Comparison of ENCODE assay signal across 1 cellular context in the genomic region with DNA sequence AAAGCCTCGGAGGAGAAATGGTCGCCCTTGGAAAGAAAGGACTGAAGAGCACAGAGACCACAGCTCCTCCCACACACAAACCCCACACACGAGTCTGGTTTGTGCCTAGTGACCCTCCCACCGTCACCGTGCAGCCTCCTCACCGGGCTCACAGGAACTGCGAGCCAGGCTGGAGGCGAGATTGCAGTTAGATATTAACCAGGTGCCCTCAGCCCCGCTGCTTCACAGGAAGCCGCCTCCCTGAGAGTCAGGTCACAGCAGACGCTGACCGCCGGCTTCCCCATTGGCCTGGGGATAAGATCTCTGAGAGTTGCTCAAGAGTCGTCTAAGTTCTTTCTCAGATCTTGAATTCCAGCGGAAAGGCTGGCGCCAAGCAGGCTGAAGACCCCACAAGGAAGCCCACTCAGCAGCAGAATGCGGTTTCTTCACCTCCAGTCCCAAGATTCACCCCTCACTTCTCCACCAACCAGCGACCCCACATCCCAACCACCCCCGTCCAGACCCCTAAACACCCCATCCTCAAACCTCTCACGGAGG.
TF ChIP-seq lines count a peak whose summit lies in the region.

No MANE protein-coding gene starts in this region.

TF ChIP-seq in HepG2, 621 proteins besides CTCF, POLR2A, EP300 and RAD21 (continued from another document and continues in another):
- TF ChIP-seq, protein P1, sequence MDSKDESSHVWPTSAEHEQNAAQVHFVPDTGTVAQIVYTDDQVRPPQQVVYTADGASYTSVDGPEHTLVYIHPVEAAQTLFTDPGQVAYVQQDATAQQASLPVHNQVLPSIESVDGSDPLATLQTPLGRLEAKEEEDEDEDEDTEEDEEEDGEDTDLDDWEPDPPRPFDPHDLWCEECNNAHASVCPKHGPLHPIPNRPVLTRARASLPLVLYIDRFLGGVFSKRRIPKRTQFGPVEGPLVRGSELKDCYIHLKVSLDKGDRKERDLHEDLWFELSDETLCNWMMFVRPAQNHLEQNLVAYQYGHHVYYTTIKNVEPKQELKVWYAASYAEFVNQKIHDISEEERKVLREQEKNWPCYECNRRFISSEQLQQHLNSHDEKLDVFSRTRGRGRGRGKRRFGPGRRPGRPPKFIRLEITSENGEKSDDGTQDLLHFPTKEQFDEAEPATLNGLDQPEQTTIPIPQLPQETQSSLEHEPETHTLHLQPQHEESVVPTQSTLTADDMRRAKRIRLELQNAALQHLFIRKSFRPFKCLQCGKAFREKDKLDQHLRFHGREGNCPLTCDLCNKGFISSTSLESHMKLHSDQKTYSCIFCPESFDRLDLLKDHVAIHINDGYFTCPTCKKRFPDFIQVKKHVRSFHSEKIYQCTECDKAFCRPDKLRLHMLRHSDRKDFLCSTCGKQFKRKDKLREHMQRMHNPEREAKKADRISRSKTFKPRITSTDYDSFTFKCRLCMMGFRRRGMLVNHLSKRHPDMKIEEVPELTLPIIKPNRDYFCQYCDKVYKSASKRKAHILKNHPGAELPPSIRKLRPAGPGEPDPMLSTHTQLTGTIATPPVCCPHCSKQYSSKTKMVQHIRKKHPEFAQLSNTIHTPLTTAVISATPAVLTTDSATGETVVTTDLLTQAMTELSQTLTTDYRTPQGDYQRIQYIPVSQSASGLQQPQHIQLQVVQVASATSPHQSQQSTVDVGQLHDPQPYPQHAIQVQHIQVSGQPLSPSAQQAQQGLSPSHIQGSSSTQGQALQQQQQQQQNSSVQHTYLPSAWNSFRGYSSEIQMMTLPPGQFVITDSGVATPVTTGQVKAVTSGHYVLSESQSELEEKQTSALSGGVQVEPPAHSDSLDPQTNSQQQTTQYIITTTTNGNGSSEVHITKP (CRISPR knock-in tag; IDR thresholded peaks at IDR 0.05; ENCODE audit: low read depth): no peak; the same call in 1 of the 2 replicates
- TF ChIP-seq HNRNPUL1 (IDR thresholded peaks at IDR 0.05; ENCODE audit: low read depth, low read length) (no peak), ZNF546 (CRISPR knock-in tag; conservative IDR thresholded peaks at IDR 0.05) (no peak), TAF15 (IDR thresholded peaks at IDR 0.05; ENCODE audit: low read depth, low read length, poor library complexity, severe bottlenecking) (no peak), MIER2 (CRISPR knock-in tag; IDR thresholded peaks at IDR 0.05) (no peak), ZNF607 (CRISPR knock-in tag; IDR thresholded peaks at IDR 0.05; ENCODE audit: borderline replicate concordance) (no peak), KMT2B (CRISPR knock-in tag; IDR thresholded peaks at IDR 0.05) (peak; percentile 66; the same call in 1 of the 2 replicates), CBFB (CRISPR knock-in tag; IDR thresholded peaks at IDR 0.05) (no peak), CBX1 (IDR thresholded peaks at IDR 0.05; ENCODE audit: low read depth) (no peak), GLI4 (CRISPR knock-in tag; IDR thresholded peaks at IDR 0.05; ENCODE audit: borderline replicate concordance) (no peak), ZNF264 (CRISPR knock-in tag; IDR thresholded peaks at IDR 0.05) (no peak), ZNF550 (CRISPR knock-in tag; IDR thresholded peaks at IDR 0.05; ENCODE audit: borderline replicate concordance) (no peak), ZNF605 (CRISPR knock-in tag; IDR thresholded peaks at IDR 0.05) (peak; percentile 66; the same call in 1 of the 2 replicates), REPIN1 (CRISPR knock-in tag; IDR thresholded peaks at IDR 0.05; ENCODE audit: borderline replicate concordance, low read depth) (peak; percentile 17), ZNF468 (CRISPR knock-in tag; IDR thresholded peaks at IDR 0.05) (no peak), MATR3 (CRISPR knock-in tag; IDR thresholded peaks at IDR 0.05) (no peak), ZBTB33 (CRISPR knock-in tag; IDR thresholded peaks at IDR 0.05) (no peak), DR1 (CRISPR knock-in tag; IDR thresholded peaks at IDR 0.05) (peak; percentile 40; the same call in 1 of the 2 replicates), GATAD1 (CRISPR knock-in tag; IDR thresholded peaks at IDR 0.05) (peak; percentile 75; the same call in 1 of the 2 replicates), FOXK2 (IDR thresholded peaks at IDR 0.05) (no peak), NCOA1 (CRISPR knock-in tag; IDR thresholded peaks at IDR 0.05) (no peak), ZNF17 (CRISPR knock-in tag; IDR thresholded peaks at IDR 0.05) (no peak), DRAP1 (CRISPR knock-in tag; IDR thresholded peaks at IDR 0.05) (peak; percentile 83), NAIF1 (CRISPR knock-in tag; IDR thresholded peaks at IDR 0.05; ENCODE audit: borderline replicate concordance) (no peak), SOX13 (IDR thresholded peaks at IDR 0.05) (no peak), SOX13 (CRISPR knock-in tag; conservative IDR thresholded peaks at IDR 0.05 in 1 of 2, IDR thresholded peaks at IDR 0.05 in 1 of 2) (peak in 1 of 2 experiments; percentile 2; a peak in 1 of 4 replicates), ATM (IDR thresholded peaks at IDR 0.05; ENCODE audit: borderline replicate concordance) (no peak), KLF6 (CRISPR knock-in tag; IDR thresholded peaks at IDR 0.05) (peak; percentile 21; the same call in 1 of the 2 replicates), ADNP (CRISPR knock-in tag; IDR thresholded peaks at IDR 0.05) (no peak), MLLT10 (CRISPR knock-in tag; IDR thresholded peaks at IDR 0.05) (no peak), ETV6 (CRISPR knock-in tag; conservative IDR thresholded peaks at IDR 0.05) (no peak), HMG20B (CRISPR knock-in tag; conservative IDR thresholded peaks at IDR 0.05) (no peak; the same call in 1 of the 2 replicates), ZNF230 (CRISPR knock-in tag; IDR thresholded peaks at IDR 0.05) (no peak), SIN3A (IDR thresholded peaks at IDR 0.05; ENCODE audit: borderline replicate concordance, low read depth, low read length) (no peak), BRCA1 (CRISPR knock-in tag; IDR thresholded peaks at IDR 0.05) (no peak), TCF7L2 (IDR thresholded peaks at IDR 0.05; ENCODE audit: low read depth, low read length) (no peak), LBX2 (CRISPR knock-in tag; IDR thresholded peaks at IDR 0.05; ENCODE audit: borderline replicate concordance) (no peak), MYC (CRISPR knock-in tag; IDR thresholded peaks at IDR 0.05; ENCODE audit: borderline replicate concordance) (peak; percentile 70; the same call in 1 of the 2 replicates), ZNF567 (CRISPR knock-in tag; IDR thresholded peaks at IDR 0.05; ENCODE audit: borderline replicate concordance) (no peak), MBD4 (IDR thresholded peaks at IDR 0.05; ENCODE audit: borderline replicate concordance, low read length) (no peak), ZSCAN12 (CRISPR knock-in tag; IDR thresholded peaks at IDR 0.05) (no peak), NFYC (CRISPR knock-in tag; IDR thresholded peaks at IDR 0.05) (0 out of 2 replicates have a peak, but pooled peaks have one; percentile 40), JARID2 (CRISPR knock-in tag; IDR thresholded peaks at IDR 0.05; ENCODE audit: insufficient replicate concordance) (no peak), ZFP90 (CRISPR knock-in tag; IDR thresholded peaks at IDR 0.05; ENCODE audit: borderline replicate concordance) (no peak), ZKSCAN8 (CRISPR knock-in tag; IDR thresholded peaks at IDR 0.05; ENCODE audit: borderline replicate concordance) (peak; percentile 34; the same call in 1 of the 2 replicates), KLF16 (CRISPR knock-in tag; IDR thresholded peaks at IDR 0.05) (peak in 1 of 2 experiments; percentile 85; a peak in 2 of 4 replicates), SAFB2 (CRISPR knock-in tag; IDR thresholded peaks at IDR 0.05; ENCODE audit: borderline replicate concordance, low read depth) (no peak), TBL1XR1 (IDR thresholded peaks at IDR 0.05; ENCODE audit: borderline replicate concordance, low read length, partially characterized antibody) (no peak), CERS6 (CRISPR knock-in tag; IDR thresholded peaks at IDR 0.05) (no peak)
- TF ChIP-seq, protein P2, sequence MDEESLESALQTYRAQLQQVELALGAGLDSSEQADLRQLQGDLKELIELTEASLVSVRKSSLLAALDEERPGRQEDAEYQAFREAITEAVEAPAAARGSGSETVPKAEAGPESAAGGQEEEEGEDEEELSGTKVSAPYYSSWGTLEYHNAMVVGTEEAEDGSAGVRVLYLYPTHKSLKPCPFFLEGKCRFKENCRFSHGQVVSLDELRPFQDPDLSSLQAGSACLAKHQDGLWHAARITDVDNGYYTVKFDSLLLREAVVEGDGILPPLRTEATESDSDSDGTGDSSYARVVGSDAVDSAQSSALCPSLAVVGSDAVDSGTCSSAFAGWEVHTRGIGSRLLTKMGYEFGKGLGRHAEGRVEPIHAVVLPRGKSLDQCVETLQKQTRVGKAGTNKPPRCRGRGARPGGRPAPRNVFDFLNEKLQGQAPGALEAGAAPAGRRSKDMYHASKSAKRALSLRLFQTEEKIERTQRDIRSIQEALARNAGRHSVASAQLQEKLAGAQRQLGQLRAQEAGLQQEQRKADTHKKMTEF (CRISPR knock-in tag; IDR thresholded peaks at IDR 0.05): no peak
- TF ChIP-seq, protein P3, sequence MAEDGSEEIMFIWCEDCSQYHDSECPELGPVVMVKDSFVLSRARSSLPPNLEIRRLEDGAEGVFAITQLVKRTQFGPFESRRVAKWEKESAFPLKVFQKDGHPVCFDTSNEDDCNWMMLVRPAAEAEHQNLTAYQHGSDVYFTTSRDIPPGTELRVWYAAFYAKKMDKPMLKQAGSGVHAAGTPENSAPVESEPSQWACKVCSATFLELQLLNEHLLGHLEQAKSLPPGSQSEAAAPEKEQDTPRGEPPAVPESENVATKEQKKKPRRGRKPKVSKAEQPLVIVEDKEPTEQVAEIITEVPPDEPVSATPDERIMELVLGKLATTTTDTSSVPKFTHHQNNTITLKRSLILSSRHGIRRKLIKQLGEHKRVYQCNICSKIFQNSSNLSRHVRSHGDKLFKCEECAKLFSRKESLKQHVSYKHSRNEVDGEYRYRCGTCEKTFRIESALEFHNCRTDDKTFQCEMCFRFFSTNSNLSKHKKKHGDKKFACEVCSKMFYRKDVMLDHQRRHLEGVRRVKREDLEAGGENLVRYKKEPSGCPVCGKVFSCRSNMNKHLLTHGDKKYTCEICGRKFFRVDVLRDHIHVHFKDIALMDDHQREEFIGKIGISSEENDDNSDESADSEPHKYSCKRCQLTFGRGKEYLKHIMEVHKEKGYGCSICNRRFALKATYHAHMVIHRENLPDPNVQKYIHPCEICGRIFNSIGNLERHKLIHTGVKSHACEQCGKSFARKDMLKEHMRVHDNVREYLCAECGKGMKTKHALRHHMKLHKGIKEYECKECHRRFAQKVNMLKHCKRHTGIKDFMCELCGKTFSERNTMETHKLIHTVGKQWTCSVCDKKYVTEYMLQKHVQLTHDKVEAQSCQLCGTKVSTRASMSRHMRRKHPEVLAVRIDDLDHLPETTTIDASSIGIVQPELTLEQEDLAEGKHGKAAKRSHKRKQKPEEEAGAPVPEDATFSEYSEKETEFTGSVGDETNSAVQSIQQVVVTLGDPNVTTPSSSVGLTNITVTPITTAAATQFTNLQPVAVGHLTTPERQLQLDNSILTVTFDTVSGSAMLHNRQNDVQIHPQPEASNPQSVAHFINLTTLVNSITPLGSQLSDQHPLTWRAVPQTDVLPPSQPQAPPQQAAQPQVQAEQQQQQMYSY (CRISPR knock-in tag; IDR thresholded peaks at IDR 0.05): 0 out of 2 replicates have a peak, but pooled peaks have one; percentile 13
- TF ChIP-seq, protein P4, sequence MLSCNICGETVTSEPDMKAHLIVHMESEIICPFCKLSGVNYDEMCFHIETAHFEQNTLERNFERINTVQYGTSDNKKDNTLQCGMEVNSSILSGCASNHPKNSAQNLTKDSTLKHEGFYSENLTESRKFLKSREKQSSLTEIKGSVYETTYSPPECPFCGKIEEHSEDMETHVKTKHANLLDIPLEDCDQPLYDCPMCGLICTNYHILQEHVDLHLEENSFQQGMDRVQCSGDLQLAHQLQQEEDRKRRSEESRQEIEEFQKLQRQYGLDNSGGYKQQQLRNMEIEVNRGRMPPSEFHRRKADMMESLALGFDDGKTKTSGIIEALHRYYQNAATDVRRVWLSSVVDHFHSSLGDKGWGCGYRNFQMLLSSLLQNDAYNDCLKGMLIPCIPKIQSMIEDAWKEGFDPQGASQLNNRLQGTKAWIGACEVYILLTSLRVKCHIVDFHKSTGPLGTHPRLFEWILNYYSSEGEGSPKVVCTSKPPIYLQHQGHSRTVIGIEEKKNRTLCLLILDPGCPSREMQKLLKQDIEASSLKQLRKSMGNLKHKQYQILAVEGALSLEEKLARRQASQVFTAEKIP (CRISPR knock-in tag; IDR thresholded peaks at IDR 0.05; ENCODE audit: borderline replicate concordance): no peak
- TF ChIP-seq, protein P5, sequence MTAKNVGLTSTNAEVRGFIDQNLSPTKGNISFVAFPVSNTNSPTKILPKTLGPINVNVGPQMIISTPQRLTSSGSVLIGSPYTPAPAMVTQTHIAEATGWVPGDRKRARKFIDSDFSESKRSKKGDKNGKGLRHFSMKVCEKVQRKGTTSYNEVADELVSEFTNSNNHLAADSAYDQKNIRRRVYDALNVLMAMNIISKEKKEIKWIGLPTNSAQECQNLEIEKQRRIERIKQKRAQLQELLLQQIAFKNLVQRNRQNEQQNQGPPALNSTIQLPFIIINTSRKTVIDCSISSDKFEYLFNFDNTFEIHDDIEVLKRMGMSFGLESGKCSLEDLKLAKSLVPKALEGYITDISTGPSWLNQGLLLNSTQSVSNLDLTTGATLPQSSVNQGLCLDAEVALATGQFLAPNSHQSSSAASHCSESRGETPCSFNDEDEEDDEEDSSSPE (CRISPR knock-in tag; IDR thresholded peaks at IDR 0.05): peak; percentile 42
